In the genomic region with DNA sequence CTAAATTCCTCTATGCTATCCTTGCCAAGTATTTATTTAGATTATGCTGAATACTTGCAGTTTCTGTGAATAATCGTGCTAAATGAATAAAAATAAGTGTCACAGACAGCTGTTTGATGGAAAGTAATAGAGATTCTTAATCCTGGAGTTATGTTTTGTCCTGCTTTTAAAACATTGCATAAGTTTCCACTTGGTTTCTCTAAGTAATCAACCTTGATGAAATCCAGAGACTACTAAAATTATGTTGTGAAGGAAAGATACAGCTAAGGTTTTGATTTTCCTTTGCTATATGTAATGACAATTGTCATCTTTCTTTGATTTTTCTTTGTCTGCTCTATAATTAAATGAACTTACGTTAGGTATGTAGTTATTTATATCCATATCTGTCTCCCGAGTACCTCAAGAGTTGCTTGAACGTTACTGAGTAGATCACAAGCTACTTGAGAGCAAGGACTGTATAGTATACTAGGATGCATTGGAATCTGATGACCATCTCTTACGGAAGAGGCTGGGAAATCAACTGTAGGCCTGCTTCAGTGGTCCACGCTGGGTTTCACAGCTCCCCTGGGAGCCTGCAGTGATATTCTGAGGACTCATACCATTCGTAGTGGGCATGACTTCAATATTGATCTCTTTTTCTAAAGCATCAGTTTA, we compare ENCODE assay signal across 22 cellular contexts. TPM values are rescaled to one million over a fixed set of nuclear protein-coding genes. Genes with fewer than 3 reads are reported as not detected.
DNase-seq lines count a peak whose midpoint lies in the region; ATAC-seq and TF ChIP-seq lines count a peak whose summit lies in the region.
"Had no signal": no experiment of that assay in that cellular context is flagged by ENCODE, and none has a peak within 500 bp of the region (broad histone marks: within the 10 kb centered on the region; RNA-seq: fewer than 3 reads in every experiment).

No MANE protein-coding gene starts in this region.

- intact Hi-C loops in CD4-positive, alpha-beta T cell (cut with DNase I, micrococcal nuclease) = loop anchor here (10.0 kb wide), 1 partner anchor 51 kb away; no protein-coding TSS in a partner anchor
- intact Hi-C loops in activated B cell treated with CpG ODN at 0.5 μM for 24 hours (cut with micrococcal nuclease) = loop anchor here (10.0 kb wide), 1 partner anchor 281 kb away; no protein-coding TSS in a partner anchor
- intact Hi-C loops in naive thymus-derived CD4-positive, alpha-beta T cell (cut with micrococcal nuclease) = no loop called here

- TF ChIP-seq CTCF in CD4-positive, alpha-beta T cell (IDR thresholded peaks at IDR 0.05) = no peak
- TF ChIP-seq CTCF in activated B cell treated with CpG ODN at 0.5 μM for 24 hours (IDR thresholded peaks at IDR 0.05) = no peak
- TF ChIP-seq CTCF in endothelial cell (IDR thresholded peaks at IDR 0.05; ENCODE audit: unreplicated experiment) = no peak

- peaks cover 82% of the 10 kb centered on the region for H3K4me1 Mint-ChIP-seq in activated naive CD8-positive, alpha-beta T cell (ENCODE audit: low read depth)
- H3K4me1 Mint-ChIP-seq in activated naive CD8-positive, alpha-beta T cell treated with anti-CD3 and anti-CD28 coated beads for 36 hours = peaks cover 59% of the 10 kb centered on the region
- peaks cover 89% of the 10 kb centered on the region for H3K4me1 Mint-ChIP-seq in CD4-positive, alpha-beta T cell (ENCODE audit: low read depth)
- H3K4me1 Mint-ChIP-seq in activated B cell treated with CpG ODN at 0.5 μM for 24 hours = peaks cover 67% of the 10 kb centered on the region
- H3K4me1 Mint-ChIP-seq in naive thymus-derived CD4-positive, alpha-beta T cell = peaks cover 36 to 93% (median 88%) of the 10 kb centered on the region in 7 donors
- H3K4me1 Mint-ChIP-seq in endothelial cell (ENCODE audit: unreplicated experiment) = peaks cover 10% of the 10 kb centered on the region

- no peaks in the 10 kb centered on the region for H3K36me3 ChIP-seq in naive thymus-derived CD4-positive, alpha-beta T cell (ENCODE audit: control insufficient read depth in 2 of 3, insufficient read depth in 3 of 3, low read length in 3 of 3)

- H3K27me3 Mint-ChIP-seq in activated naive CD8-positive, alpha-beta T cell = no peaks in the 10 kb centered on the region
- no peaks in the 10 kb centered on the region for H3K27me3 Mint-ChIP-seq in activated naive CD8-positive, alpha-beta T cell treated with anti-CD3 and anti-CD28 coated beads for 36 hours
- no peaks in the 10 kb centered on the region for H3K27me3 Mint-ChIP-seq in CD4-positive, alpha-beta T cell
- no peaks in the 10 kb centered on the region for H3K27me3 Mint-ChIP-seq in activated B cell treated with CpG ODN at 0.5 μM for 24 hours
- H3K27me3 Mint-ChIP-seq in naive thymus-derived CD4-positive, alpha-beta T cell = no peaks in the 10 kb centered on the region
- H3K27me3 Mint-ChIP-seq in endothelial cell (ENCODE audit: unreplicated experiment) = no peaks in the 10 kb centered on the region

- CTCF ChIA-PET in CD4-positive, alpha-beta T cell (lab: Charles Lee) = interaction anchor here (1.1 kb wide), 1 partner anchor 45 kb away, joined by 3 read pairs; no protein-coding TSS in a partner anchor
- CTCF ChIA-PET in activated B cell treated with CpG ODN at 0.5 μM for 24 hours (lab: Charles Lee) = interaction anchor here (1.0 to 1.2 kb wide), 3 partner anchors 22 to 671 kb away, joined by 3 read pairs; no protein-coding TSS in a partner anchor
- CTCF ChIA-PET in naive thymus-derived CD4-positive, alpha-beta T cell (lab: Charles Lee) = interaction anchor here (1.0 to 1.2 kb wide), 3 partner anchors 10 to 672 kb away, joined by 3 to 5 read pairs (median 3); no protein-coding TSS in a partner anchor

- no peak for ATAC-seq in CD4-positive, alpha-beta T cell (ENCODE audit: poor library complexity)
- no peak for ATAC-seq in activated B cell treated with CpG ODN at 0.5 μM for 24 hours (ENCODE audit: low read depth)
- no peak for ATAC-seq in naive thymus-derived CD4-positive, alpha-beta T cell
- ATAC-seq in HG03139 (IDR thresholded peaks at IDR 0.05; ENCODE audit: unreplicated experiment) = no peak
- ATAC-seq: K562 had no signal

- peaks cover 29 to 38% of the 10 kb centered on the region in 2 donors for H3K4me1 ChIP-seq in naive thymus-derived CD4-positive, alpha-beta T cell (ENCODE audit: control insufficient read depth in 2 of 2, insufficient read depth in 2 of 2, low read length in 2 of 2)

- H3K4me3 ChIP-seq in naive thymus-derived CD4-positive, alpha-beta T cell (ENCODE audit: low read length) = no peak overlapping the region
- H3K4me3 ChIP-seq: K562 had no signal

- H3K27ac ChIP-seq in CD4-positive, alpha-beta T cell (ENCODE audit: low read depth, low read length) = peak overlapping the region; percentile 3
- no peak overlapping the region for H3K27ac ChIP-seq in naive thymus-derived CD4-positive, alpha-beta T cell (ENCODE audit: low read depth, low read length)
- H3K27ac ChIP-seq: C4-2B had no signal

- no peaks in the 10 kb centered on the region for H3K36me3 Mint-ChIP-seq in activated naive CD8-positive, alpha-beta T cell
- no peaks in the 10 kb centered on the region for H3K36me3 Mint-ChIP-seq in activated naive CD8-positive, alpha-beta T cell treated with anti-CD3 and anti-CD28 coated beads for 36 hours
- H3K36me3 Mint-ChIP-seq in CD4-positive, alpha-beta T cell (ENCODE audit: low read depth) = peaks cover 25% of the 10 kb centered on the region
- peaks cover 6% of the 10 kb centered on the region for H3K36me3 Mint-ChIP-seq in activated B cell treated with CpG ODN at 0.5 μM for 24 hours (ENCODE audit: low read depth)
- H3K36me3 Mint-ChIP-seq in naive thymus-derived CD4-positive, alpha-beta T cell = no peaks in the 10 kb centered on the region
- no peaks in the 10 kb centered on the region for H3K36me3 Mint-ChIP-seq in endothelial cell (ENCODE audit: low read depth, unreplicated experiment)

- no peak overlapping the region for H3K4me3 Mint-ChIP-seq in activated naive CD8-positive, alpha-beta T cell
- no peak overlapping the region for H3K4me3 Mint-ChIP-seq in activated naive CD8-positive, alpha-beta T cell treated with anti-CD3 and anti-CD28 coated beads for 36 hours
- peak overlapping the region; percentile 25 for H3K4me3 Mint-ChIP-seq in CD4-positive, alpha-beta T cell
- no peak overlapping the region for H3K4me3 Mint-ChIP-seq in activated B cell treated with CpG ODN at 0.5 μM for 24 hours
- peak overlapping the region in 3 of 10 donors; percentile 10 to 42 (median 12) for H3K4me3 Mint-ChIP-seq in naive thymus-derived CD4-positive, alpha-beta T cell
- H3K4me3 Mint-ChIP-seq in endothelial cell (ENCODE audit: unreplicated experiment) = no peak overlapping the region
- H3K4me3 Mint-ChIP-seq: H9, HFFc6 had no signal

- no peak for DNase-seq in activated naive CD8-positive, alpha-beta T cell treated with anti-CD3 and anti-CD28 coated beads for 36 hours
- no peak for DNase-seq in CD4-positive, alpha-beta T cell
- DNase-seq in activated B cell treated with CpG ODN at 0.5 μM for 24 hours = no peak
- no peak for DNase-seq in naive thymus-derived CD4-positive, alpha-beta T cell
- DNase-seq in activated CD4-positive, alpha-beta T cell treated with anti-CD3 and anti-CD28 coated beads for 1 hour = no peak
- no peak for DNase-seq in endothelial cell (ENCODE audit: low spot score)
- DNase-seq: AML-193, DMS79, H9, HFFc6, MM.1S, NCI-H1048, NCI-H1417 treated with DMSO at 0.1 percent for 48 hours, NCI-H187, NCI-H446 treated with DMSO at 0.1 percent for 48 hours, NCI-H526 treated with DMSO at 0.1 percent for 48 hours, SHP77 had no signal

- H3K9me3 ChIP-seq in CD4-positive, alpha-beta T cell (ENCODE audit: control insufficient read depth, low read length) = no peaks in the 10 kb centered on the region
- H3K9me3 ChIP-seq in naive thymus-derived CD4-positive, alpha-beta T cell (ENCODE audit: control insufficient read depth in 2 of 3, low read length in 3 of 3) = no peaks in the 10 kb centered on the region

- peak overlapping the region; percentile 70 for H3K27ac Mint-ChIP-seq in activated naive CD8-positive, alpha-beta T cell
- H3K27ac Mint-ChIP-seq in activated naive CD8-positive, alpha-beta T cell treated with anti-CD3 and anti-CD28 coated beads for 36 hours = no peak overlapping the region
- peak overlapping the region; percentile 67 for H3K27ac Mint-ChIP-seq in CD4-positive, alpha-beta T cell
- H3K27ac Mint-ChIP-seq in activated B cell treated with CpG ODN at 0.5 μM for 24 hours = peak overlapping the region; percentile 51
- peak overlapping the region in 5 of 9 donors; percentile 1 to 40 (median 21) for H3K27ac Mint-ChIP-seq in naive thymus-derived CD4-positive, alpha-beta T cell
- no peak overlapping the region for H3K27ac Mint-ChIP-seq in endothelial cell (ENCODE audit: unreplicated experiment)
- H3K27ac Mint-ChIP-seq: H9, HFFc6 had no signal

- POLR2A ChIA-PET in CD4-positive, alpha-beta T cell (lab: Charles Lee) = interaction anchor here (0.6 to 1.4 kb wide), 3 partner anchors 8 to 386 kb away, joined by 4 to 5 read pairs (median 4); partner anchors contain the start of gene LIG4
- POLR2A ChIA-PET in activated B cell treated with CpG ODN at 0.5 μM for 24 hours (lab: Charles Lee) = no interaction called here
- POLR2A ChIA-PET in naive thymus-derived CD4-positive, alpha-beta T cell (lab: Charles Lee) = interaction anchor here (1.0 to 1.3 kb wide), 2 partner anchors 46 to 1538 kb away, joined by 3 read pairs; no protein-coding TSS in a partner anchor

- no peaks in the 10 kb centered on the region for H3K9me3 Mint-ChIP-seq in activated naive CD8-positive, alpha-beta T cell (ENCODE audit: low read depth)
- no peaks in the 10 kb centered on the region for H3K9me3 Mint-ChIP-seq in activated naive CD8-positive, alpha-beta T cell treated with anti-CD3 and anti-CD28 coated beads for 36 hours
- no peaks in the 10 kb centered on the region for H3K9me3 Mint-ChIP-seq in CD4-positive, alpha-beta T cell
- H3K9me3 Mint-ChIP-seq in activated B cell treated with CpG ODN at 0.5 μM for 24 hours (no peaks in the 10 kb centered on the region), endothelial cell (ENCODE audit: unreplicated experiment) (no peaks in the 10 kb centered on the region)
- no peaks in the 10 kb centered on the region for H3K9me3 Mint-ChIP-seq in naive thymus-derived CD4-positive, alpha-beta T cell
- H3K9me3 Mint-ChIP-seq: H9, HFFc6 had no signal

- H3K27me3 ChIP-seq in CD4-positive, alpha-beta T cell (ENCODE audit: control insufficient read depth, insufficient read depth, low read length) = no peaks in the 10 kb centered on the region
- no peaks in the 10 kb centered on the region for H3K27me3 ChIP-seq in naive thymus-derived CD4-positive, alpha-beta T cell (ENCODE audit: control insufficient read depth in 2 of 2, insufficient read depth in 2 of 2, low read length in 2 of 2)

RNA-seq across cellular contexts. Expression of gene ABHD13, which starts 5.8 kb away (rescaled TPM):
- total RNA-seq in activated naive CD8-positive, alpha-beta T cell treated with anti-CD3 and anti-CD28 coated beads for 36 hours = 1 to 10 TPM; 5.2 to 5.3 TPM
- 10 to 100 TPM; 18.0 to 18.6 TPM for total RNA-seq in CD4-positive, alpha-beta T cell
- total RNA-seq in activated B cell treated with CpG ODN at 0.5 μM for 24 hours (9.4 and 10.9 TPM in 2 replicates), endothelial cell (ENCODE audit: unreplicated experiment) (8.5 TPM)
- 10 to 100 TPM; 10.3 to 19.8 (median 12.7) TPM for total RNA-seq in naive thymus-derived CD4-positive, alpha-beta T cell
- polyA plus RNA-seq in naive thymus-derived CD4-positive, alpha-beta T cell = 1 to 10 TPM; 7.9 to 8.2 TPM

RNA-seq across cellular contexts. Expression of gene LIG4, which starts 8.6 kb away (rescaled TPM):
- total RNA-seq in activated naive CD8-positive, alpha-beta T cell treated with anti-CD3 and anti-CD28 coated beads for 36 hours = 1 to 10 TPM; 8.9 to 9.1 TPM
- total RNA-seq in CD4-positive, alpha-beta T cell = 1 to 10 TPM; 1.5 to 1.6 TPM
- total RNA-seq in activated B cell treated with CpG ODN at 0.5 μM for 24 hours (12.1 and 14.8 TPM in 2 replicates), endothelial cell (ENCODE audit: unreplicated experiment) (12.5 TPM)
- total RNA-seq in naive thymus-derived CD4-positive, alpha-beta T cell = 10 to 100 TPM in 2 of 5 experiments, 1 to 10 TPM in 3; 2.7 to 10.4 (median 9.1) TPM
- polyA plus RNA-seq in naive thymus-derived CD4-positive, alpha-beta T cell = 10 to 100 TPM in 1 of 2 donors, 1 to 10 TPM in 1; 6.1 to 10.1 TPM

RNA-seq across cellular contexts. Expression of gene TNFSF13B, which starts 45.5 kb away (rescaled TPM):
- 1 to 10 TPM; 5.1 to 6.1 TPM for total RNA-seq in activated naive CD8-positive, alpha-beta T cell treated with anti-CD3 and anti-CD28 coated beads for 36 hours
- 1 to 10 TPM; 1.6 to 1.8 TPM for total RNA-seq in CD4-positive, alpha-beta T cell
- 1.7 and 2.7 TPM in 2 replicates for total RNA-seq in activated B cell treated with CpG ODN at 0.5 μM for 24 hours
- total RNA-seq in naive thymus-derived CD4-positive, alpha-beta T cell = 10 to 100 TPM in 3 of 5 experiments, 1 to 10 TPM in 2; 3.0 to 26.8 (median 12.8) TPM
- 1 to 10 TPM; 7.8 to 9.0 TPM for polyA plus RNA-seq in naive thymus-derived CD4-positive, alpha-beta T cell
- 1.8 TPM for total RNA-seq in endothelial cell (ENCODE audit: unreplicated experiment)
- total RNA-seq: A172 had no signal

Comparison
In these comparisons a context has a peak if more than half of its experiments do, and no peak if none do; other contexts are left out.
1. H3K27ac Mint-ChIP-seq: peak in activated naive CD8-positive, alpha-beta T cell (single experiment), CD4-positive, alpha-beta T cell (single experiment), activated B cell treated with CpG ODN at 0.5 μM for 24 hours (single experiment) and naive thymus-derived CD4-positive, alpha-beta T cell (5 of 9); none in activated naive CD8-positive, alpha-beta T cell treated with anti-CD3 and anti-CD28 coated beads for 36 hours (single experiment) and endothelial cell (single experiment).
2. intact Hi-C loops: an anchor here in CD4-positive, alpha-beta T cell (10.0 kb wide) and activated B cell treated with CpG ODN at 0.5 μM for 24 hours (10.0 kb wide); none called in naive thymus-derived CD4-positive, alpha-beta T cell.